Comparison of ENCODE assay signal across 7 cellular contexts in the genomic region with DNA sequence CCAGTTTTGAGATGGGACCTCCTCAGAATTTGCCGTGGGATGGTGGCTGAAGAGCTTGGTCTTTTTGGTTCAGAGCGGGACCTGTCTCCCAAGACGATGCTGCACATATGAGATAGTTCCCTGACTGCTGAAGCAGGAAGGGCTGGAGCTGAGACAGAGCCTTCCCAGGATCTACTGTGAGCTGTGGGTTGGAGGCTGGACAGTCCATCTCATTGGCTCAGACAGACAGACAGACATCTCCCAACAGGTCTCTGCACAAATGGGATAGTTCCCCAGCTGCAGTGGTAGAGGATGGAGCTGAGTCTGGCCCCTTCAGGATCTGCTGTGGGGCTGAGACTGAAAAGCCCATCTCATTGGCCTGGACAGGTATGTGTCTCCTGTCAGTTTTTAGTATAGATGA.
"Had no signal": no experiment of that assay in that cellular context is flagged by ENCODE, and none has a peak within 500 bp of the region (broad histone marks: within the 10 kb centered on the region; RNA-seq: fewer than 3 reads in every experiment).

No MANE protein-coding gene starts in this region.

- H3K4me2 ChIP-seq: GM23338 had no signal

- ATAC-seq: GM23338, HepG2 had no signal

- DNase-seq: H9, HCEC 1CT had no signal

- H3K27ac ChIP-seq: HL-60 had no signal

- FAIRE-seq: H1, H54, HepG2 had no signal

- H3K4me3 ChIP-seq: GM23338 had no signal

- H2AFZ ChIP-seq: GM23338 had no signal
